1 cellular context compared by ENCODE assay signal in genomic region chr17:40539711-40540411, GRCh38.
A peak's percentile ranks its signal among the peaks of the same experiment; 100 is the strongest.
TF ChIP-seq lines count a peak whose summit lies in the region.

No MANE protein-coding gene starts in this region.

TF ChIP-seq in HepG2, 621 proteins besides CTCF, POLR2A, EP300 and RAD21 (continues in another document):
- TF ChIP-seq UBTF (CRISPR knock-in tag; IDR thresholded peaks at IDR 0.05) (no peak), ZBTB20 (CRISPR knock-in tag; IDR thresholded peaks at IDR 0.05; ENCODE audit: borderline replicate concordance, low read depth) (no peak), ZNF574 (CRISPR knock-in tag; IDR thresholded peaks at IDR 0.05) (no peak), IRF9 (CRISPR knock-in tag; IDR thresholded peaks at IDR 0.05; ENCODE audit: borderline replicate concordance) (no peak), IRF2 (CRISPR knock-in tag; IDR thresholded peaks at IDR 0.05) (no peak), ZBTB4 (CRISPR knock-in tag; IDR thresholded peaks at IDR 0.05; ENCODE audit: borderline replicate concordance) (no peak), ZNF224 (CRISPR knock-in tag; IDR thresholded peaks at IDR 0.05) (no peak), MTF2 (CRISPR knock-in tag; IDR thresholded peaks at IDR 0.05; ENCODE audit: borderline replicate concordance) (no peak), SATB2 (CRISPR knock-in tag; IDR thresholded peaks at IDR 0.05) (no peak), ZBTB39 (CRISPR knock-in tag; IDR thresholded peaks at IDR 0.05) (0 out of 2 replicates have a peak, but pooled peaks have one; percentile 30), CHD4 (IDR thresholded peaks at IDR 0.05; ENCODE audit: borderline replicate concordance, low read length) (0 out of 2 replicates have a peak, but pooled peaks have one; percentile 15), GATAD1 (CRISPR knock-in tag; IDR thresholded peaks at IDR 0.05) (no peak), TCF7 (IDR thresholded peaks at IDR 0.05; ENCODE audit: low read depth) (no peak), ZNF597 (CRISPR knock-in tag; IDR thresholded peaks at IDR 0.05) (no peak), USF2 (IDR thresholded peaks at IDR 0.05; ENCODE audit: low read depth, low read length) (no peak), USF2 (CRISPR knock-in tag; IDR thresholded peaks at IDR 0.05; ENCODE audit: borderline replicate concordance) (no peak), STAT5B (CRISPR knock-in tag; IDR thresholded peaks at IDR 0.05) (no peak), NFKB2 (CRISPR knock-in tag; IDR thresholded peaks at IDR 0.05; ENCODE audit: borderline replicate concordance) (no peak), PLSCR1 (CRISPR knock-in tag; IDR thresholded peaks at IDR 0.05; ENCODE audit: borderline replicate concordance) (no peak), MBNL3 (CRISPR knock-in tag; conservative IDR thresholded peaks at IDR 0.05) (no peak), HNF1A (IDR thresholded peaks at IDR 0.05; ENCODE audit: low read depth) (no peak), HNF1A (CRISPR knock-in tag; IDR thresholded peaks at IDR 0.05; ENCODE audit: borderline replicate concordance) (no peak), TEAD2 (CRISPR knock-in tag; IDR thresholded peaks at IDR 0.05) (no peak), ZBTB2 (CRISPR knock-in tag; IDR thresholded peaks at IDR 0.05; ENCODE audit: low read depth) (no peak), ZNF354B (CRISPR knock-in tag; IDR thresholded peaks at IDR 0.05) (0 out of 2 replicates have a peak, but pooled peaks have one; percentile 63), JDP2 (CRISPR knock-in tag; IDR thresholded peaks at IDR 0.05; ENCODE audit: borderline replicate concordance) (no peak)
